ENCODE assay signal across 27 cellular contexts in genomic region chr11:45204761-45205160, GRCh38. TPM values are rescaled to one million over a fixed set of nuclear protein-coding genes. Genes with fewer than 3 reads are reported as not detected.
DNase-seq lines count a peak whose midpoint lies in the region; ATAC-seq and TF ChIP-seq lines count a peak whose summit lies in the region.
"Had no signal": no experiment of that assay in that cellular context is flagged by ENCODE, and none has a peak within 500 bp of the region (broad histone marks: within the 10 kb centered on the region; RNA-seq: fewer than 3 reads in every experiment).

No MANE protein-coding gene starts in this region.

- H3K36me3 ChIP-seq in BE2C: no peaks in the 10 kb centered on the region
- H3K36me3 ChIP-seq: gastrocnemius medialis had no signal

- H3K9me3 ChIP-seq in BE2C: no peaks in the 10 kb centered on the region
- H3K9me3 ChIP-seq: Caco-2, esophagus squamous epithelium, gastrocnemius medialis, suprapubic skin had no signal

- DNase-seq in BE2C: no peak
- peak; percentile 30 for DNase-seq in ELF-1 (ENCODE audit: low read depth, low spot score)
- no peak for DNase-seq in astrocyte of the spinal cord (ENCODE audit: low read depth, low spot score)
- peak; percentile 60 for DNase-seq in iPS-NIHi11 (ENCODE audit: low spot score)
- no peak for DNase-seq in DMS53 treated with DMSO at 0.1 percent for 48 hours (lab: John Stamatoyannopoulos, UW; ENCODE audit: unreplicated experiment)
- DNase-seq in glomerular visceral epithelial cell (ENCODE audit: extremely low spot score): no peak
- DNase-seq: activated CD4-positive, alpha-beta memory T cell treated with anti-CD3 and anti-CD28 coated beads for 36 hours; activated CD4-positive, CD25-positive, alpha-beta regulatory T cell treated with anti-CD3 and anti-CD28 coated beads, Interleukin-2, amount 50 U/mL, for 72 hours; activated CD8-positive, alpha-beta memory T cell treated with anti-CD3 and anti-CD28 coated beads, Interleukin-2, amount 50 U/mL, for 4 hours; activated naive CD4-positive, alpha-beta T cell treated with anti-CD3 and anti-CD28 coated beads, Interleukin-2, amount 10 ng/mL, durations not matched to agents 7 days and 5 days; C1 segment of cervical spinal cord; Caco-2; DMS79 treated with DMSO at 0.1 percent for 48 hours; esophagus squamous epithelium; gastrocnemius medialis; Karpas-422; kidney; mammary epithelial cell; NCI-H1694; NCI-H2171; SHP77 treated with DMSO at 0.1 percent for 48 hours; stimulated activated CD4-positive, alpha-beta T cell treated with anti-CD3 and anti-CD28 coated beads, Interleukin-12 subunit alpha, Interleukin-12 subunit beta, amount 100 ng/mL, for 4 hours; stimulated activated CD4-positive, alpha-beta T cell treated with anti-CD3 and anti-CD28 coated beads, Interleukin-4, amount 100 ng/mL, for 1 hour had no signal

- TF ChIP-seq CTCF in BE2C (IDR thresholded peaks at IDR 0.05; ENCODE audit: low read depth, low read length) (0 out of 2 replicates have a peak, but pooled peaks have one; percentile 8), astrocyte of the spinal cord (IDR thresholded peaks at IDR 0.05; ENCODE audit: low read depth, low read length) (peak; percentile 23)

- no peaks in the 10 kb centered on the region for H3K4me1 ChIP-seq in BE2C
- H3K4me1 ChIP-seq: Caco-2, parathyroid adenoma had no signal

- H3K4me3 ChIP-seq in BE2C (ENCODE audit: low read depth, low read length) (no peak overlapping the region), astrocyte of the spinal cord (ENCODE audit: low read depth, low read length) (no peak overlapping the region)
- H3K4me3 ChIP-seq: esophagus squamous epithelium, gastrocnemius medialis, suprapubic skin had no signal

- in situ Hi-C loops in astrocyte of the spinal cord (cut with HindIII; ENCODE audit: low sequenced_read_pairs): no loop called here

- ATAC-seq in HG03280 (IDR thresholded peaks at IDR 0.05; ENCODE audit: unreplicated experiment): no peak
- ATAC-seq: gastrocnemius medialis, sciatic nerve had no signal

- H3K27me3 ChIP-seq in BE2C: no peaks in the 10 kb centered on the region
- H3K27me3 ChIP-seq: esophagus squamous epithelium, gastrocnemius medialis, suprapubic skin had no signal

RNA-seq across cellular contexts. Expression of gene PRDM11, which starts 58.3 kb away (rescaled TPM):
- 5.9 TPM for polyA plus RNA-seq in BE2C (2012; ENCODE audit: insufficient read depth, insufficient read length, low read depth)

Comparison
In these comparisons a context has a peak if more than half of its experiments do, and no peak if none do; other contexts are left out.
1. DNase-seq: peak in ELF-1 (single experiment) and iPS-NIHi11 (single experiment); none in BE2C (single experiment), astrocyte of the spinal cord (single experiment), DMS53 treated with DMSO at 0.1 percent for 48 hours (single experiment) and glomerular visceral epithelial cell (single experiment).